Comparison of ENCODE assay signal across 8 cellular contexts in the genomic region with DNA sequence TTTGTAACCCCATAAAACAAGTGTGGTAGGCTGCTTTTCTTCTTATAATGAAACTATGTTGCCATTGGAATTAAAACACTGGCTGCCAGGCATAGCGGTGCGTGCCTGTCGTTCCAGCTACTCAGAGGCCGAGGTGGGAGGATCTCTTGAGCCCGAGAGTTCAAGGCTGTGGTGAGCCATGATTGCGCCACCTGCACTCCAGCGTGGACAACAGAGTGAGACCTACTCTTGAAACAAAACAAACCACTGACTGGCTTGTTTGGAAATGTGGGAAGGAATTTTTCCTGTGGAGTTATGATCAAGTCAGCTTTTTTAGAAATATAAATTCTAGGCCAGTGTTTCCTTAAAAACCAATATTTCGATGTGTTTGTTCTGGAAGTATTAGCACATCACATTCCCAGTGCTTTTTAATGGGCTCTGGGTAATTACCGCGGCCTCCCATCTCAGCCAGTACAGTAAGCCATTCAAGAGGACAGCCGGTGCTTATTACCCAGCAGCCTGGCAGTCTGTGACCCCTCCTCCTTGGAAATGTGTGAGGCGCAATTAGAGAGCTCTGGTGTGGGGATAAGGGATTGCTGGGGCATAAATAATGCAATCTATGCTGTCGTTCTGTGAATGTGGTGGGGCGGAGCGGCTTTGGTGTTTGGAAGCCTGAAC. TPM values are rescaled to one million over a fixed set of nuclear protein-coding genes. Genes with fewer than 3 reads are reported as not detected.
DNase-seq lines count a peak whose midpoint lies in the region; ATAC-seq lines count a peak whose summit lies in the region.

No MANE protein-coding gene starts in this region.

- H3K36me3 ChIP-seq in effector memory CD4-positive, alpha-beta T cell (ENCODE audit: control insufficient read depth, insufficient read depth, low read length) = peaks cover 3% of the 10 kb centered on the region

- no peaks in the 10 kb centered on the region for H3K9me3 ChIP-seq in effector memory CD4-positive, alpha-beta T cell (ENCODE audit: control insufficient read depth, low read length)

- no peak overlapping the region for H3K4me3 ChIP-seq in effector memory CD4-positive, alpha-beta T cell (ENCODE audit: insufficient read depth, low read depth, low read length, poor library complexity, severe bottlenecking)

- DNase-seq in Daoy (ENCODE audit: low read depth) (peak; percentile 73), NCI-H2227 treated with DMSO at 0.1 percent for 48 hours (lab: John Stamatoyannopoulos, UW) (peak; percentile 87), mesenteric fat pad (ENCODE audit: low spot score) (peak; percentile 89)
- no peak for DNase-seq in effector memory CD4-positive, alpha-beta T cell

- no peak for ATAC-seq in HG02840 (IDR thresholded peaks at IDR 0.05; ENCODE audit: low FRiP score, unreplicated experiment)
- no peak for ATAC-seq in HG03135 (IDR thresholded peaks at IDR 0.05; ENCODE audit: unreplicated experiment)
- no peak for ATAC-seq in GM21360 (IDR thresholded peaks at IDR 0.05; ENCODE audit: unreplicated experiment)

- peak overlapping the region; percentile 51 for H3K27ac ChIP-seq in cingulate gyrus (ENCODE audit: low read depth, low read length)
- no peak overlapping the region for H3K27ac ChIP-seq in effector memory CD4-positive, alpha-beta T cell (ENCODE audit: insufficient read depth, low read length, poor library complexity, severe bottlenecking)

- H3K27me3 ChIP-seq in effector memory CD4-positive, alpha-beta T cell (replicated peaks; ENCODE audit: control insufficient read depth, insufficient read depth, low read length, poor library complexity, severe bottlenecking) = no peaks in the 10 kb centered on the region

- H3K4me1 ChIP-seq in effector memory CD4-positive, alpha-beta T cell (ENCODE audit: control insufficient read depth, insufficient read depth, low read length, poor library complexity, severe bottlenecking) = no peaks in the 10 kb centered on the region

RNA-seq across cellular contexts. Expression of a gene that starts 58.3 kb away (rescaled TPM):
- total RNA-seq in Daoy (2014; rRNA removed; shearing (Covaris generic)) = 7.1 and 7.4 TPM in 2 replicates
- total RNA-seq in mesenteric fat pad = 38.3 TPM

Comparison
In these comparisons a context has a peak if more than half of its experiments do, and no peak if none do; other contexts are left out.
1. DNase-seq: peak in Daoy (single experiment), NCI-H2227 treated with DMSO at 0.1 percent for 48 hours (single experiment) and mesenteric fat pad (single experiment); none in effector memory CD4-positive, alpha-beta T cell (0 of 3).